In the genomic region with DNA sequence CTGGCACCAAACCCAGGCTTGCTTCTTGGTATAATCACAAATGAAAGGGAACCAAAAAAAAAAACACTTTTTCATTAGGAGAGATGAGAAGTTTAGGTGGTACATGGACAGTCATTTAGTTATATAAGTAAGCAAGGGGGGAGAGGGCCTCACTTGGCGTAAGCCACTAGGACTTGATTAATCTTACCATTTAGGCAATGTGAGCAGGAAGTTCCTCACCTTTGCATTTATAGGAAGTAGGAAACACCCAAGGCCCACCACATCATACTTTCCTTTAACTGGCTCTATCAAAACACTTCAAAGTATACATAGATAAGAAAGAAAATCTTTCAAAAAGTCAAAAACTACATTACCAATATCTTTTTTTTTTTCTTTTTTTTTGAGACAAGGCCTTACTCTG, we compare ENCODE assay signal across 14 cellular contexts. TPM values are rescaled to one million over a fixed set of nuclear protein-coding genes. Genes with fewer than 3 reads are reported as not detected.
DNase-seq lines count a peak whose midpoint lies in the region; ATAC-seq lines count a peak whose summit lies in the region.
"Had no signal": no experiment of that assay in that cellular context is flagged by ENCODE, and none has a peak within 500 bp of the region (broad histone marks: within the 10 kb centered on the region; RNA-seq: fewer than 3 reads in every experiment).

No MANE protein-coding gene starts in this region.

- no peaks in the 10 kb centered on the region for H3K27me3 Mint-ChIP-seq in activated CD8-positive, alpha-beta T cell treated with anti-CD3 and anti-CD28 coated beads, Interleukin-2, amount 10 ng/mL, durations not matched to agents 7 days and 5 days (ENCODE audit: low read depth)
- H3K27me3 Mint-ChIP-seq in effector memory CD8-positive, alpha-beta T cell = no peaks in the 10 kb centered on the region

- H3K27ac Mint-ChIP-seq in activated CD8-positive, alpha-beta T cell treated with anti-CD3 and anti-CD28 coated beads, Interleukin-2, amount 10 ng/mL, durations not matched to agents 7 days and 5 days = peak overlapping the region; percentile 89
- H3K27ac Mint-ChIP-seq in effector memory CD8-positive, alpha-beta T cell = peak overlapping the region; percentile 78 to 81
- H3K27ac Mint-ChIP-seq: HFFc6 had no signal

- peak overlapping the region; percentile 9 for H3K4me3 Mint-ChIP-seq in activated CD8-positive, alpha-beta T cell treated with anti-CD3 and anti-CD28 coated beads, Interleukin-2, amount 10 ng/mL, durations not matched to agents 7 days and 5 days
- H3K4me3 Mint-ChIP-seq in effector memory CD8-positive, alpha-beta T cell = peak overlapping the region; percentile 57 to 72
- H3K4me3 Mint-ChIP-seq: HFFc6 had no signal

- CTCF ChIA-PET in activated CD8-positive, alpha-beta T cell treated with anti-CD3 and anti-CD28 coated beads, Interleukin-2, amount 10 ng/mL, durations not matched to agents 7 days and 5 days (lab: Charles Lee) = interaction anchor here (1.5 to 3.9 kb wide), 3 partner anchors 11 to 164 kb away, joined by 4 to 17 read pairs (median 5); partner anchors contain the start of gene DGLUCY

- H3K9me3 Mint-ChIP-seq in activated CD8-positive, alpha-beta T cell treated with anti-CD3 and anti-CD28 coated beads, Interleukin-2, amount 10 ng/mL, durations not matched to agents 7 days and 5 days (ENCODE audit: insufficient read depth) = peaks cover 9% of the 10 kb centered on the region
- peaks cover 6 to 10% of the 10 kb centered on the region in 2 donors for H3K9me3 Mint-ChIP-seq in effector memory CD8-positive, alpha-beta T cell
- H3K9me3 Mint-ChIP-seq: HFFc6 had no signal

- peak; percentile 10 to 14 for DNase-seq in stimulated activated CD8-positive, alpha-beta memory T cell treated with anti-CD3 and anti-CD28 coated beads, Interleukin-15, amount 100 ng/mL, for 48 hours (ENCODE audit: low read depth in 2 of 2)
- DNase-seq in stimulated activated CD8-positive, alpha-beta memory T cell treated with anti-CD3 and anti-CD28 coated beads, Interleukin-4, amount 100 ng/mL, for 48 hours = no peak
- peak; percentile 60 for DNase-seq in activated CD8-positive, alpha-beta T cell treated with anti-CD3 and anti-CD28 coated beads, Interleukin-2, amount 10 ng/mL, durations not matched to agents 7 days and 5 days
- DNase-seq in effector memory CD8-positive, alpha-beta T cell = peak in 1 of 3 experiments; percentile 12
- DNase-seq in NCI-H1694 treated with DMSO at 0.1 percent for 48 hours (lab: John Stamatoyannopoulos, UW) (no peak), NCI-H2029 treated with DMSO at 0.1 percent for 48 hours (lab: John Stamatoyannopoulos, UW) (no peak), GOT3 (lab: John Stamatoyannopoulos, UW) (no peak)
- DNase-seq: activated effector memory CD4-positive, alpha-beta T cell treated with Interleukin-2 at 50 U/mL for 16 hours; brain microvascular endothelial cell; HFFc6; hypothalamus; NCI-H446 had no signal

- ATAC-seq in activated CD8-positive, alpha-beta T cell treated with anti-CD3 and anti-CD28 coated beads, Interleukin-2, amount 10 ng/mL, durations not matched to agents 7 days and 5 days = peak; percentile 41
- ATAC-seq in effector memory CD8-positive, alpha-beta T cell (replicated peaks) = peak; percentile 14
- no peak for ATAC-seq in GM18873 (IDR thresholded peaks at IDR 0.05; ENCODE audit: low FRiP score, unreplicated experiment)
- ATAC-seq: K562 had no signal

- peaks cover 43% of the 10 kb centered on the region for H3K36me3 Mint-ChIP-seq in activated CD8-positive, alpha-beta T cell treated with anti-CD3 and anti-CD28 coated beads, Interleukin-2, amount 10 ng/mL, durations not matched to agents 7 days and 5 days (ENCODE audit: low read depth)
- H3K36me3 Mint-ChIP-seq in effector memory CD8-positive, alpha-beta T cell (ENCODE audit: insufficient read depth) = peaks cover 26% of the 10 kb centered on the region

- POLR2A ChIA-PET in activated CD8-positive, alpha-beta T cell treated with anti-CD3 and anti-CD28 coated beads, Interleukin-2, amount 10 ng/mL, durations not matched to agents 7 days and 5 days (lab: Charles Lee) = interaction anchor here (0.8 to 11.0 kb wide), 2 partner anchors 8 to 48 kb away, joined by 3 to 203 read pairs; partner anchors contain the start of gene DGLUCY

- peaks cover 80% of the 10 kb centered on the region for H3K4me1 Mint-ChIP-seq in activated CD8-positive, alpha-beta T cell treated with anti-CD3 and anti-CD28 coated beads, Interleukin-2, amount 10 ng/mL, durations not matched to agents 7 days and 5 days (ENCODE audit: low read depth)
- peaks cover 45 to 61% of the 10 kb centered on the region in 2 donors for H3K4me1 Mint-ChIP-seq in effector memory CD8-positive, alpha-beta T cell (ENCODE audit: low read depth in 2 of 2)

RNA-seq across cellular contexts. Expression of gene RPS6KA5, which starts 6.7 kb away (rescaled TPM):
- 10 to 100 TPM; 50.8 to 53.1 TPM for total RNA-seq in activated CD8-positive, alpha-beta T cell treated with anti-CD3 and anti-CD28 coated beads, Interleukin-2, amount 10 ng/mL, durations not matched to agents 7 days and 5 days

RNA-seq across cellular contexts. Expression of gene DGLUCY, which starts 46.7 kb away (rescaled TPM):
- 100 to 1,000 TPM; 111 to 119 TPM for total RNA-seq in activated CD8-positive, alpha-beta T cell treated with anti-CD3 and anti-CD28 coated beads, Interleukin-2, amount 10 ng/mL, durations not matched to agents 7 days and 5 days

Comparison
In these comparisons a context has a peak if more than half of its experiments do, and no peak if none do; other contexts are left out.
1. DNase-seq: peak in stimulated activated CD8-positive, alpha-beta memory T cell treated with anti-CD3 and anti-CD28 coated beads, Interleukin-15, amount 100 ng/mL, for 48 hours (2 of 2) and activated CD8-positive, alpha-beta T cell treated with anti-CD3 and anti-CD28 coated beads, Interleukin-2, amount 10 ng/mL, durations not matched to agents 7 days and 5 days (single experiment); none in stimulated activated CD8-positive, alpha-beta memory T cell treated with anti-CD3 and anti-CD28 coated beads, Interleukin-4, amount 100 ng/mL, for 48 hours (single experiment), NCI-H1694 treated with DMSO at 0.1 percent for 48 hours (single experiment), NCI-H2029 treated with DMSO at 0.1 percent for 48 hours (single experiment) and GOT3 (single experiment).